ENCODE assay signal across 20 cellular contexts in genomic region chr11:67405688-67406339, GRCh38. TPM values are rescaled to one million over a fixed set of nuclear protein-coding genes. Genes with fewer than 3 reads are reported as not detected.
DNase-seq lines count a peak whose midpoint lies in the region; ATAC-seq and TF ChIP-seq lines count a peak whose summit lies in the region.
"Had no signal": no experiment of that assay in that cellular context is flagged by ENCODE, and none has a peak within 500 bp of the region (broad histone marks: within the 10 kb centered on the region; RNA-seq: fewer than 3 reads in every experiment).

No MANE protein-coding gene starts in this region.

- H3K4me1 ChIP-seq in OCI-LY7 (ENCODE audit: insufficient read depth, low read length, poor library complexity, severe bottlenecking) (peaks cover 79% of the 10 kb centered on the region), tibial artery (peaks cover 0 to 18% (median 6%) of the 10 kb centered on the region in 4 donors)

- H4K20me1 ChIP-seq in OCI-LY7 (ENCODE audit: insufficient read depth, low read length) = no peaks in the 10 kb centered on the region

- POLR2A ChIA-PET in OCI-LY7 (lab: Charles Lee) = interaction anchor here (1.1 to 5.1 kb wide), 2 partner anchors 31 to 53 kb away, joined by 3 to 38 read pairs; partner anchors contain the start of genes POLD4 and PTPRCAP

- peak overlapping the region; percentile 94 for H3K4me3 Mint-ChIP-seq in T-helper 2 cell treated with Interferon-gamma antibody and Interleukin-4, amounts not matched to agents 5 μg/mL and 100 μg/mL, for 36 hours
- peak overlapping the region; percentile 87 for H3K4me3 Mint-ChIP-seq in central memory CD8-positive, alpha-beta T cell

- H3K27ac Mint-ChIP-seq in T-helper 2 cell treated with Interferon-gamma antibody and Interleukin-4, amounts not matched to agents 5 μg/mL and 100 μg/mL, for 36 hours = peak overlapping the region; percentile 84
- H3K27ac Mint-ChIP-seq in central memory CD8-positive, alpha-beta T cell (ENCODE audit: low read depth) = peak overlapping the region; percentile 94

- H3K4me1 Mint-ChIP-seq in T-helper 2 cell treated with Interferon-gamma antibody and Interleukin-4, amounts not matched to agents 5 μg/mL and 100 μg/mL, for 36 hours (ENCODE audit: low read depth) = peaks cover 45% of the 10 kb centered on the region
- H3K4me1 Mint-ChIP-seq in central memory CD8-positive, alpha-beta T cell = peaks cover 67% of the 10 kb centered on the region

- H3K4me2 ChIP-seq in OCI-LY7 (ENCODE audit: low read length) = peak overlapping the region; percentile 73

- H3K27ac ChIP-seq in OCI-LY7 (ENCODE audit: low read depth, low read length, poor library complexity, severe bottlenecking) (peak overlapping the region; percentile 97), skin epidermis (peak overlapping the region in 12 of 21 experiments; percentile 13 to 99 (median 96)), tibial artery (no peak overlapping the region)
- H3K27ac ChIP-seq: esophagus muscularis mucosa had no signal

- CTCF ChIA-PET in OCI-LY7 (lab: Charles Lee; ENCODE audit: unreplicated experiment) = no interaction called here

- no peaks in the 10 kb centered on the region for H3K27me3 Mint-ChIP-seq in T-helper 2 cell treated with Interferon-gamma antibody and Interleukin-4, amounts not matched to agents 5 μg/mL and 100 μg/mL, for 36 hours (ENCODE audit: low read depth)
- no peaks in the 10 kb centered on the region for H3K27me3 Mint-ChIP-seq in central memory CD8-positive, alpha-beta T cell

- no peak for DNase-seq in T-helper 2 cell treated with Interferon-gamma antibody and Interleukin-4, amounts not matched to agents 5 μg/mL and 100 μg/mL, for 36 hours (ENCODE audit: low spot score)
- DNase-seq in T-helper 2 cell (no peak), OCI-LY7 (ENCODE audit: low spot score) (no peak), tibial artery (no peak)
- no peak for DNase-seq in central memory CD8-positive, alpha-beta T cell (ENCODE audit: low spot score in 2 of 2)
- no peak for DNase-seq in stimulated activated CD4-positive, alpha-beta T cell treated with anti-CD3 and anti-CD28 coated beads, Interleukin-4, amount 100 ng/mL, for 4 hours
- DNase-seq: 8988T, COR-L47, heart right ventricle, NCI-H146, NCI-H526, SW 1271 had no signal

- H3K36me3 Mint-ChIP-seq in T-helper 2 cell treated with Interferon-gamma antibody and Interleukin-4, amounts not matched to agents 5 μg/mL and 100 μg/mL, for 36 hours (ENCODE audit: low read depth) = peaks cover 56% of the 10 kb centered on the region
- H3K36me3 Mint-ChIP-seq in central memory CD8-positive, alpha-beta T cell (ENCODE audit: insufficient read depth) = peaks cover 50% of the 10 kb centered on the region

- no peak overlapping the region for H2AFZ ChIP-seq in OCI-LY7 (ENCODE audit: low read length)

- peaks cover 0 to 71% of the 10 kb centered on the region in 2 donors for H3K27me3 ChIP-seq in tibial artery
- H3K27me3 ChIP-seq: right atrium auricular region had no signal

- intact Hi-C loops in OCI-LY7 (cut with micrococcal nuclease; ENCODE audit: unreplicated experiment) (loop anchor here (10.0 kb wide), 1 partner anchor 239 kb away; no protein-coding TSS in a partner anchor), tibial artery (cut with DNase I; ENCODE audit: low total_unique reads) (no loop called here)

- no peaks in the 10 kb centered on the region for H3K9me3 Mint-ChIP-seq in T-helper 2 cell treated with Interferon-gamma antibody and Interleukin-4, amounts not matched to agents 5 μg/mL and 100 μg/mL, for 36 hours
- H3K9me3 Mint-ChIP-seq in central memory CD8-positive, alpha-beta T cell = no peaks in the 10 kb centered on the region

- TF ChIP-seq CTCF in OCI-LY7 (conservative IDR thresholded peaks at IDR 0.05; ENCODE audit: low read length) = no peak
- no peak for TF ChIP-seq CTCF in tibial artery (IDR thresholded peaks at IDR 0.05)

- H3K79me2 ChIP-seq in OCI-LY7 (ENCODE audit: insufficient read depth, low read depth, low read length) = peaks cover 43% of the 10 kb centered on the region

- H3K9me3 ChIP-seq in OCI-LY7 (ENCODE audit: low read length) (no peaks in the 10 kb centered on the region), tibial artery (no peaks in the 10 kb centered on the region)
- H3K9me3 ChIP-seq: esophagus muscularis mucosa, heart right ventricle, right atrium auricular region had no signal

- ATAC-seq in central memory CD8-positive, alpha-beta T cell (replicated peaks; ENCODE audit: extremely low read depth, poor library complexity, severe bottlenecking) = no peak
- no peak for ATAC-seq in HG02973 (IDR thresholded peaks at IDR 0.05; ENCODE audit: unreplicated experiment)
- ATAC-seq: heart right ventricle, Panc1 had no signal

- peak overlapping the region; percentile 79 for H3K4me3 ChIP-seq in OCI-LY7 (ENCODE audit: low read depth, low read length, poor library complexity, severe bottlenecking)
- peak overlapping the region in 2 of 7 experiments; percentile 40 to 44 for H3K4me3 ChIP-seq in skin epidermis
- no peak overlapping the region for H3K4me3 ChIP-seq in tibial artery
- H3K4me3 ChIP-seq: right atrium auricular region had no signal

- H3K36me3 ChIP-seq in OCI-LY7 (ENCODE audit: insufficient read depth, low read length) = peaks cover 48% of the 10 kb centered on the region
- no peaks in the 10 kb centered on the region for H3K36me3 ChIP-seq in tibial artery
- H3K36me3 ChIP-seq: esophagus muscularis mucosa, heart right ventricle, right atrium auricular region had no signal

- no peaks in the 10 kb centered on the region for H3K9me2 ChIP-seq in OCI-LY7 (ENCODE audit: insufficient read depth, low read length)

- BruUV-seq in OCI-LY7 (replicated peaks; lab: Mats Ljungman, UMichigan) = no TSS peak

RNA-seq across cellular contexts. Expression of gene TBC1D10C, which starts 1.9 kb away (rescaled TPM):
- total RNA-seq in OCI-LY7 (2014; rRNA removed; shearing (Covaris generic)) = 105 and 124 TPM in 2 replicates
- total RNA-seq in OCI-LY7 (2022) = 108 and 117 TPM in 2 replicates
- total RNA-seq: chondrocyte, H4, LHCN-M2 had no signal

RNA-seq across cellular contexts. Expression of gene PPP1CA, which starts 4.2 kb away (rescaled TPM):
- 248 and 311 TPM in 2 replicates for total RNA-seq in OCI-LY7 (2014; rRNA removed; shearing (Covaris generic))
- total RNA-seq in OCI-LY7 (2022) = 210 and 219 TPM in 2 replicates

RNA-seq across cellular contexts. Expression of gene CARNS1, which starts 9.7 kb away (rescaled TPM):
- 0.06 and 0.15 TPM in 2 replicates for total RNA-seq in OCI-LY7 (2014; rRNA removed; shearing (Covaris generic))
- total RNA-seq in OCI-LY7 (2022) = 0.21 and 0.41 TPM in 2 replicates
- total RNA-seq: H4 had no signal

RNA-seq across cellular contexts. Expression of gene RAD9A, which starts 14.0 kb away (rescaled TPM):
- 30.1 and 51.0 TPM in 2 replicates for total RNA-seq in OCI-LY7 (2014; rRNA removed; shearing (Covaris generic))
- 62.2 and 71.1 TPM in 2 replicates for total RNA-seq in OCI-LY7 (2022)

RNA-seq across cellular contexts. Expression of gene RPS6KB2, which starts 22.5 kb away (rescaled TPM):
- total RNA-seq in OCI-LY7 (2014; rRNA removed; shearing (Covaris generic)) = 51.1 and 69.4 TPM in 2 replicates
- 48.3 and 54.9 TPM in 2 replicates for total RNA-seq in OCI-LY7 (2022)

Comparison
In these comparisons a context has a peak if more than half of its experiments do, and no peak if none do; other contexts are left out.
1. H3K27ac ChIP-seq: peak in OCI-LY7 (single experiment) and skin epidermis (12 of 21); none in tibial artery (0 of 2).